ENCODE assay signal across 1 cellular context in genomic region chr21:36929622-36930021, GRCh38.
TF ChIP-seq lines count a peak whose summit lies in the region.

No MANE protein-coding gene starts in this region.

TF ChIP-seq in SK-N-SH treated with all-trans-retinoic acid at 6 μM for 48 hours, 23 proteins besides CTCF, POLR2A, EP300 and RAD21 (continued from another document):
- TF ChIP-seq, protein P1, sequence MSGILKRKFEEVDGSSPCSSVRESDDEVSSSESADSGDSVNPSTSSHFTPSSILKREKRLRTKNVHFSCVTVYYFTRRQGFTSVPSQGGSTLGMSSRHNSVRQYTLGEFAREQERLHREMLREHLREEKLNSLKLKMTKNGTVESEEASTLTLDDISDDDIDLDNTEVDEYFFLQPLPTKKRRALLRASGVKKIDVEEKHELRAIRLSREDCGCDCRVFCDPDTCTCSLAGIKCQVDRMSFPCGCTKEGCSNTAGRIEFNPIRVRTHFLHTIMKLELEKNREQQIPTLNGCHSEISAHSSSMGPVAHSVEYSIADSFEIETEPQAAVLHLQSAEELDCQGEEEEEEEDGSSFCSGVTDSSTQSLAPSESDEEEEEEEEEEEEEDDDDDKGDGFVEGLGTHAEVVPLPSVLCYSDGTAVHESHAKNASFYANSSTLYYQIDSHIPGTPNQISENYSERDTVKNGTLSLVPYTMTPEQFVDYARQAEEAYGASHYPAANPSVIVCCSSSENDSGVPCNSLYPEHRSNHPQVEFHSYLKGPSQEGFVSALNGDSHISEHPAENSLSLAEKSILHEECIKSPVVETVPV (CRISPR knock-in tag; IDR thresholded peaks at IDR 0.05) = no peak
- TF ChIP-seq GLIS3 (CRISPR knock-in tag; IDR thresholded peaks at IDR 0.05) (no peak), BACH2 (CRISPR knock-in tag; IDR thresholded peaks at IDR 0.05; ENCODE audit: borderline replicate concordance) (no peak), ZC3H10 (CRISPR knock-in tag; IDR thresholded peaks at IDR 0.05) (no peak), PPARA (CRISPR knock-in tag; IDR thresholded peaks at IDR 0.05; ENCODE audit: borderline replicate concordance) (no peak), ARNTL (CRISPR knock-in tag; IDR thresholded peaks at IDR 0.05; ENCODE audit: borderline replicate concordance, low read depth) (no peak), ZFP30 (CRISPR knock-in tag; IDR thresholded peaks at IDR 0.05) (no peak), OSR1 (CRISPR knock-in tag; IDR thresholded peaks at IDR 0.05) (no peak), ESRRG (CRISPR knock-in tag; IDR thresholded peaks at IDR 0.05) (no peak), ZFP3 (CRISPR knock-in tag; IDR thresholded peaks at IDR 0.05) (no peak), TSHZ2 (CRISPR knock-in tag; IDR thresholded peaks at IDR 0.05) (no peak), TOX (CRISPR knock-in tag; IDR thresholded peaks at IDR 0.05; ENCODE audit: borderline replicate concordance) (no peak), TCF4 (CRISPR knock-in tag; IDR thresholded peaks at IDR 0.05; ENCODE audit: borderline replicate concordance) (no peak), ZNF70 (CRISPR knock-in tag; IDR thresholded peaks at IDR 0.05) (no peak), ISL1 (CRISPR knock-in tag; IDR thresholded peaks at IDR 0.05) (no peak)
- TF ChIP-seq, protein P2, sequence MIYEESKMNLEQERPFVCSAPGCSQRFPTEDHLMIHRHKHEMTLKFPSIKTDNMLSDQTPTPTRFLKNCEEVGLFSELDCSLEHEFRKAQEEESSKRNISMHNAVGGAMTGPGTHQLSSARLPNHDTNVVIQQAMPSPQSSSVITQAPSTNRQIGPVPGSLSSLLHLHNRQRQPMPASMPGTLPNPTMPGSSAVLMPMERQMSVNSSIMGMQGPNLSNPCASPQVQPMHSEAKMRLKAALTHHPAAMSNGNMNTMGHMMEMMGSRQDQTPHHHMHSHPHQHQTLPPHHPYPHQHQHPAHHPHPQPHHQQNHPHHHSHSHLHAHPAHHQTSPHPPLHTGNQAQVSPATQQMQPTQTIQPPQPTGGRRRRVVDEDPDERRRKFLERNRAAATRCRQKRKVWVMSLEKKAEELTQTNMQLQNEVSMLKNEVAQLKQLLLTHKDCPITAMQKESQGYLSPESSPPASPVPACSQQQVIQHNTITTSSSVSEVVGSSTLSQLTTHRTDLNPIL (CRISPR knock-in tag; IDR thresholded peaks at IDR 0.05; ENCODE audit: low read depth) = no peak
- TF ChIP-seq, protein P3, sequence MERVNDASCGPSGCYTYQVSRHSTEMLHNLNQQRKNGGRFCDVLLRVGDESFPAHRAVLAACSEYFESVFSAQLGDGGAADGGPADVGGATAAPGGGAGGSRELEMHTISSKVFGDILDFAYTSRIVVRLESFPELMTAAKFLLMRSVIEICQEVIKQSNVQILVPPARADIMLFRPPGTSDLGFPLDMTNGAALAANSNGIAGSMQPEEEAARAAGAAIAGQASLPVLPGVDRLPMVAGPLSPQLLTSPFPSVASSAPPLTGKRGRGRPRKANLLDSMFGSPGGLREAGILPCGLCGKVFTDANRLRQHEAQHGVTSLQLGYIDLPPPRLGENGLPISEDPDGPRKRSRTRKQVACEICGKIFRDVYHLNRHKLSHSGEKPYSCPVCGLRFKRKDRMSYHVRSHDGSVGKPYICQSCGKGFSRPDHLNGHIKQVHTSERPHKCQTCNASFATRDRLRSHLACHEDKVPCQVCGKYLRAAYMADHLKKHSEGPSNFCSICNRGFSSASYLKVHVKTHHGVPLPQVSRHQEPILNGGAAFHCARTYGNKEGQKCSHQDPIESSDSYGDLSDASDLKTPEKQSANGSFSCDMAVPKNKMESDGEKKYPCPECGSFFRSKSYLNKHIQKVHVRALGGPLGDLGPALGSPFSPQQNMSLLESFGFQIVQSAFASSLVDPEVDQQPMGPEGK (CRISPR knock-in tag; IDR thresholded peaks at IDR 0.05; ENCODE audit: borderline replicate concordance) = no peak
